Comparison of ENCODE assay signal across 36 cellular contexts in the genomic region with DNA sequence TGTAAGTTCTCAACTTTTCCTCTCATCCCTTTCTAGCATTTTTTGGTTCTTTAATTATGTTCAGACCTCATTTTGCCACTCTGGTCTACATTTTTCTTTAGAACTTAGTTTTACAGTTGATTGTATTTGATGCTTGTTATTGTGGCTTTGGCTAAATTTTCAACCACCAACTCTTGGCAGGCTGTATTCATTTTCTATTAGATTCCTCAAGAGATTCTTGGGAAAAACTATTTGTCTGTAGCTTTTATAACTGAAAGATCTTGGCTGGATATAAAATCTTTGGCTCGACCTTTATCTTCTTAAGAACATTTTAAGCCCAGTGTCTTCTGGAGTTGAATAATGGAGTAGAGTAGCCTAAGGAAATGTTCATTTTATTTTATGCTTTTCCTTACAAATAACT.
"Had no signal": no experiment of that assay in that cellular context is flagged by ENCODE, and none has a peak within 500 bp of the region (broad histone marks: within the 10 kb centered on the region; RNA-seq: fewer than 3 reads in every experiment).

No MANE protein-coding gene starts in this region.

- DNase-seq: activated B cell treated with CpG ODN at 0.5 μM for 24 hours; activated CD4-positive, alpha-beta memory T cell treated with anti-CD3 and anti-CD28 coated beads for 36 hours; activated CD4-positive, alpha-beta T cell treated with anti-CD3 and anti-CD28 coated beads for 4 hours; activated CD4-positive, alpha-beta T cell treated with anti-CD3 and anti-CD28 coated beads, Interleukin-2, amount 10 ng/mL, durations not matched to agents 24 days and 14 days; activated CD4-positive, alpha-beta T cell treated with anti-CD3 and anti-CD28 coated beads, Interleukin-2, amount 50 U/mL, for 1 hour; activated CD4-positive, alpha-beta T cell treated with anti-CD3 and anti-CD28 coated beads, Interleukin-2, amount 50 U/mL, for 4 hours; activated CD4-positive, CD25-positive, alpha-beta regulatory T cell treated with anti-CD3 and anti-CD28 coated beads, Interleukin-2, amount 50 U/mL, for 72 hours; activated CD8-positive, alpha-beta memory T cell treated with anti-CD3 and anti-CD28 coated beads, Interleukin-2, amount 50 U/mL, for 4 hours; activated CD8-positive, alpha-beta T cell treated with anti-CD3 and anti-CD28 coated beads for 36 hours; activated effector memory CD4-positive, alpha-beta T cell treated with Interleukin-2 at 50 U/mL for 16 hours; activated gamma-delta T cell; activated naive CD4-positive, alpha-beta T cell treated with anti-CD3 and anti-CD28 coated beads, Interleukin-2, amount 10 ng/mL, durations not matched to agents 7 days and 5 days; activated naive CD4-positive, alpha-beta T cell treated with Interleukin-2 at 50 U/mL for 16 hours; activated naive CD8-positive, alpha-beta T cell treated with anti-CD3 and anti-CD28 coated beads, Interleukin-2, amount 10 ng/mL, durations not matched to agents 7 days and 5 days; activated naive CD8-positive, alpha-beta T cell treated with anti-CD3 and anti-CD28 coated beads, Interleukin-2, amount 50 U/mL, for 24 hours; activated T-cell treated with anti-CD3 and anti-CD28 coated beads for 4 hours; activated T-cell treated with anti-CD3 and anti-CD28 coated beads, Interleukin-2, amount 50 U/mL, for 1 hour; activated T-cell treated with anti-CD3 and anti-CD28 coated beads, Interleukin-2, amount 50 U/mL, for 48 hours; amygdala; anterior cingulate cortex; caudate nucleus; cerebellar nuclear complex; colonic mucosa; T-helper 1 cell; T-helper 2 cell; T-helper 9 cell had no signal

- H3K27me3 Mint-ChIP-seq: activated B cell treated with CpG ODN at 0.5 μM for 24 hours; activated CD4-positive, alpha-beta memory T cell treated with anti-CD3 and anti-CD28 coated beads for 36 hours; activated CD4-positive, alpha-beta T cell treated with anti-CD3 and anti-CD28 coated beads, Interleukin-2, amount 10 ng/mL, durations not matched to agents 24 days and 14 days; activated CD8-positive, alpha-beta T cell treated with anti-CD3 and anti-CD28 coated beads for 36 hours; activated naive CD4-positive, alpha-beta T cell treated with anti-CD3 and anti-CD28 coated beads, Interleukin-2, amount 10 ng/mL, durations not matched to agents 7 days and 5 days; activated naive CD4-positive, alpha-beta T cell treated with anti-CD3 and anti-CD28 coated beads, Interleukin-2, amount 50 U/mL, for 24 hours; activated naive CD8-positive, alpha-beta T cell; activated naive CD8-positive, alpha-beta T cell treated with anti-CD3 and anti-CD28 coated beads, Interleukin-2, amount 10 ng/mL, durations not matched to agents 7 days and 5 days; activated naive CD8-positive, alpha-beta T cell treated with anti-CD3 and anti-CD28 coated beads, Interleukin-2, amount 50 U/mL, for 24 hours; brain; central memory CD8-positive, alpha-beta T cell had no signal

- H3K9me3 Mint-ChIP-seq: activated naive CD4-positive, alpha-beta T cell treated with anti-CD3 and anti-CD28 coated beads, Interleukin-2, amount 50 U/mL, for 24 hours; brain had no signal

- H3K4me3 ChIP-seq: ascending aorta, cardiac muscle cell, colonic mucosa had no signal

- ATAC-seq: activated CD8-positive, alpha-beta T cell treated with anti-CD3 and anti-CD28 coated beads for 36 hours; activated naive CD8-positive, alpha-beta T cell treated with anti-CD3 and anti-CD28 coated beads, Interleukin-2, amount 50 U/mL, for 24 hours had no signal

- H3K4me1 Mint-ChIP-seq: activated B cell treated with CpG ODN at 0.5 μM for 24 hours; activated CD4-positive, alpha-beta T cell treated with anti-CD3 and anti-CD28 coated beads, Interleukin-2, amount 10 ng/mL, durations not matched to agents 24 days and 14 days; activated naive CD4-positive, alpha-beta T cell treated with anti-CD3 and anti-CD28 coated beads, Interleukin-2, amount 10 ng/mL, durations not matched to agents 7 days and 5 days; activated naive CD4-positive, alpha-beta T cell treated with anti-CD3 and anti-CD28 coated beads, Interleukin-2, amount 50 U/mL, for 24 hours; activated naive CD8-positive, alpha-beta T cell treated with anti-CD3 and anti-CD28 coated beads, Interleukin-2, amount 10 ng/mL, durations not matched to agents 7 days and 5 days; activated naive CD8-positive, alpha-beta T cell treated with anti-CD3 and anti-CD28 coated beads, Interleukin-2, amount 50 U/mL, for 24 hours; central memory CD8-positive, alpha-beta T cell had no signal

- H3K36me3 ChIP-seq: ascending aorta, cardiac muscle cell, colonic mucosa had no signal

- H3K4me3 Mint-ChIP-seq: activated B cell treated with CpG ODN at 0.5 μM for 24 hours; activated CD4-positive, alpha-beta memory T cell treated with anti-CD3 and anti-CD28 coated beads for 36 hours; activated CD4-positive, alpha-beta T cell treated with anti-CD3 and anti-CD28 coated beads, Interleukin-2, amount 10 ng/mL, durations not matched to agents 24 days and 14 days; activated CD8-positive, alpha-beta T cell treated with anti-CD3 and anti-CD28 coated beads for 36 hours; activated naive CD4-positive, alpha-beta T cell treated with anti-CD3 and anti-CD28 coated beads, Interleukin-2, amount 10 ng/mL, durations not matched to agents 7 days and 5 days; activated naive CD4-positive, alpha-beta T cell treated with anti-CD3 and anti-CD28 coated beads, Interleukin-2, amount 50 U/mL, for 24 hours; activated naive CD8-positive, alpha-beta T cell; activated naive CD8-positive, alpha-beta T cell treated with anti-CD3 and anti-CD28 coated beads, Interleukin-2, amount 10 ng/mL, durations not matched to agents 7 days and 5 days; activated naive CD8-positive, alpha-beta T cell treated with anti-CD3 and anti-CD28 coated beads, Interleukin-2, amount 50 U/mL, for 24 hours; brain; central memory CD8-positive, alpha-beta T cell; T-helper 1 cell treated with Interleukin-12 subunit alpha and Interleukin-12 subunit beta and Interleukin-4 antibody, amounts not matched to agents 30 μg/mL and 1 μg/mL, for 36 hours; T-helper 2 cell treated with Interferon-gamma antibody and Interleukin-4, amounts not matched to agents 5 μg/mL and 100 μg/mL, for 36 hours had no signal

- H3K9me3 ChIP-seq: ascending aorta, colonic mucosa had no signal

- H3K27ac ChIP-seq: ascending aorta, cardiac muscle cell, colonic mucosa, VCaP had no signal

- H3K36me3 Mint-ChIP-seq: activated CD4-positive, alpha-beta memory T cell treated with anti-CD3 and anti-CD28 coated beads for 36 hours; activated naive CD4-positive, alpha-beta T cell treated with anti-CD3 and anti-CD28 coated beads, Interleukin-2, amount 10 ng/mL, durations not matched to agents 7 days and 5 days; activated naive CD4-positive, alpha-beta T cell treated with anti-CD3 and anti-CD28 coated beads, Interleukin-2, amount 50 U/mL, for 24 hours; activated naive CD8-positive, alpha-beta T cell; activated naive CD8-positive, alpha-beta T cell treated with anti-CD3 and anti-CD28 coated beads, Interleukin-2, amount 10 ng/mL, durations not matched to agents 7 days and 5 days; brain had no signal

- H3K27ac Mint-ChIP-seq: activated B cell treated with CpG ODN at 0.5 μM for 24 hours; activated CD4-positive, alpha-beta memory T cell treated with anti-CD3 and anti-CD28 coated beads for 36 hours; activated CD4-positive, alpha-beta T cell treated with anti-CD3 and anti-CD28 coated beads, Interleukin-2, amount 10 ng/mL, durations not matched to agents 24 days and 14 days; activated CD8-positive, alpha-beta T cell treated with anti-CD3 and anti-CD28 coated beads for 36 hours; activated naive CD4-positive, alpha-beta T cell treated with anti-CD3 and anti-CD28 coated beads, Interleukin-2, amount 10 ng/mL, durations not matched to agents 7 days and 5 days; activated naive CD4-positive, alpha-beta T cell treated with anti-CD3 and anti-CD28 coated beads, Interleukin-2, amount 50 U/mL, for 24 hours; activated naive CD8-positive, alpha-beta T cell; activated naive CD8-positive, alpha-beta T cell treated with anti-CD3 and anti-CD28 coated beads, Interleukin-2, amount 10 ng/mL, durations not matched to agents 7 days and 5 days; activated naive CD8-positive, alpha-beta T cell treated with anti-CD3 and anti-CD28 coated beads, Interleukin-2, amount 50 U/mL, for 24 hours; activated T-helper 2 cell treated with anti-CD3 and anti-CD28 coated beads, Interferon-gamma antibody, Interleukin-2, Interleukin-4, amounts not matched to agents 10 μg/mL and 5 μg/mL and 100 μg/mL, durations not matched to agents 14 hours and 24 hours and 36 hours; brain; T-helper 1 cell treated with Interleukin-12 subunit alpha and Interleukin-12 subunit beta and Interleukin-4 antibody, amounts not matched to agents 30 μg/mL and 1 μg/mL, for 36 hours; T-helper 2 cell treated with Interferon-gamma antibody and Interleukin-4, amounts not matched to agents 5 μg/mL and 100 μg/mL, for 36 hours had no signal
